In genomic region chr12:67474934-67475620, GRCh38 we compare ENCODE assay signal across 25 cellular contexts.
"Had no signal": no experiment of that assay in that cellular context is flagged by ENCODE, and none has a peak within 500 bp of the region (broad histone marks: within the 10 kb centered on the region; RNA-seq: fewer than 3 reads in every experiment).

No MANE protein-coding gene starts in this region.

- H3K27ac ChIP-seq: ascending aorta, brain microvascular endothelial cell, coronary artery, testis had no signal

- H3K27me3 Mint-ChIP-seq: activated B cell treated with CpG ODN at 0.5 μM for 24 hours; activated CD8-positive, alpha-beta T cell treated with anti-CD3 and anti-CD28 coated beads for 36 hours; activated naive CD8-positive, alpha-beta T cell treated with anti-CD3 and anti-CD28 coated beads for 36 hours; effector memory CD8-positive, alpha-beta T cell; memory B cell had no signal

- H3K4me1 ChIP-seq: ascending aorta had no signal

- H3K9me3 ChIP-seq: ascending aorta, testis had no signal

- H3K4me3 ChIP-seq: ascending aorta, coronary artery, testis had no signal

- H3K36me3 Mint-ChIP-seq: activated naive CD8-positive, alpha-beta T cell treated with anti-CD3 and anti-CD28 coated beads for 36 hours; immature natural killer cell; memory B cell; natural killer cell treated with Interleukin-12 subunit alpha and Interleukin-12 subunit beta and Interleukin-15 and Interleukin-18, amount 100 ng/mL, for 72 hours had no signal

- DNase-seq: activated B cell treated with CpG ODN at 0.5 μM for 24 hours; activated CD4-positive, alpha-beta T cell treated with anti-CD3 and anti-CD28 coated beads, Interleukin-2, amount 50 U/mL, for 1 hour; activated CD8-positive, alpha-beta T cell treated with anti-CD3 and anti-CD28 coated beads for 36 hours; activated naive CD4-positive, alpha-beta T cell treated with Interleukin-2 at 50 U/mL for 16 hours; activated naive CD8-positive, alpha-beta T cell treated with anti-CD3 and anti-CD28 coated beads for 36 hours; activated T-cell treated with anti-CD3 and anti-CD28 coated beads, Interleukin-2, amount 50 U/mL, for 4 hours; brain microvascular endothelial cell; effector memory CD8-positive, alpha-beta T cell; erythroblast; head of caudate nucleus; hypothalamus; immature natural killer cell; kidney; midbrain; posterior cingulate gyrus; right cardiac atrium; stimulated activated CD4-positive, alpha-beta T cell treated with anti-CD3 and anti-CD28 coated beads, Interleukin-2, amount 100 ng/mL, for 48 hours; stimulated activated naive CD8-positive, alpha-beta T cell treated with anti-CD3 and anti-CD28 coated beads, Interleukin-15, Interleukin-2, amounts not matched to agents 100 U/mL and 50 U/mL, for 24 hours; T-helper 2 cell; testis; trophoblast cell had no signal

- H3K4me1 Mint-ChIP-seq: activated B cell treated with CpG ODN at 0.5 μM for 24 hours, immature natural killer cell, memory B cell had no signal

- H3K36me3 ChIP-seq: ascending aorta, brain microvascular endothelial cell had no signal

- H3K27ac Mint-ChIP-seq: activated B cell treated with CpG ODN at 0.5 μM for 24 hours; activated CD8-positive, alpha-beta T cell treated with anti-CD3 and anti-CD28 coated beads for 36 hours; activated naive CD8-positive, alpha-beta T cell treated with anti-CD3 and anti-CD28 coated beads for 36 hours; immature natural killer cell; memory B cell; natural killer cell treated with Interleukin-12 subunit alpha and Interleukin-12 subunit beta and Interleukin-15 and Interleukin-18, amount 100 ng/mL, for 72 hours had no signal

- ATAC-seq: activated CD8-positive, alpha-beta T cell treated with anti-CD3 and anti-CD28 coated beads for 36 hours; activated T-cell treated with anti-CD3 and anti-CD28 coated beads, Interleukin-2, amount 50 U/mL, for 4 hours; effector memory CD8-positive, alpha-beta T cell; natural killer cell treated with Interleukin-12 subunit alpha and Interleukin-12 subunit beta and Interleukin-15 and Interleukin-18, amount 100 ng/mL, for 72 hours; right cardiac atrium; stimulated activated naive CD8-positive, alpha-beta T cell treated with anti-CD3 and anti-CD28 coated beads, Interleukin-15, Interleukin-2, amounts not matched to agents 100 U/mL and 50 U/mL, for 24 hours had no signal

- H3K4me3 Mint-ChIP-seq: activated B cell treated with CpG ODN at 0.5 μM for 24 hours; activated CD8-positive, alpha-beta T cell treated with anti-CD3 and anti-CD28 coated beads for 36 hours; activated naive CD8-positive, alpha-beta T cell treated with anti-CD3 and anti-CD28 coated beads for 36 hours; activated T-cell treated with anti-CD3 and anti-CD28 coated beads, Interleukin-2, amount 50 U/mL, for 4 hours; effector memory CD8-positive, alpha-beta T cell; immature natural killer cell; memory B cell; natural killer cell treated with Interleukin-12 subunit alpha and Interleukin-12 subunit beta and Interleukin-15 and Interleukin-18, amount 100 ng/mL, for 72 hours had no signal

- H3K9me3 Mint-ChIP-seq: activated B cell treated with CpG ODN at 0.5 μM for 24 hours; activated CD8-positive, alpha-beta T cell treated with anti-CD3 and anti-CD28 coated beads for 36 hours; activated naive CD8-positive, alpha-beta T cell treated with anti-CD3 and anti-CD28 coated beads for 36 hours; activated T-cell treated with anti-CD3 and anti-CD28 coated beads, Interleukin-2, amount 50 U/mL, for 4 hours; effector memory CD8-positive, alpha-beta T cell; immature natural killer cell; memory B cell; natural killer cell treated with Interleukin-12 subunit alpha and Interleukin-12 subunit beta and Interleukin-15 and Interleukin-18, amount 100 ng/mL, for 72 hours had no signal

- H3K27me3 ChIP-seq: ascending aorta, brain microvascular endothelial cell, testis had no signal
